ENCODE assay signal across 8 cellular contexts in the genomic region with DNA sequence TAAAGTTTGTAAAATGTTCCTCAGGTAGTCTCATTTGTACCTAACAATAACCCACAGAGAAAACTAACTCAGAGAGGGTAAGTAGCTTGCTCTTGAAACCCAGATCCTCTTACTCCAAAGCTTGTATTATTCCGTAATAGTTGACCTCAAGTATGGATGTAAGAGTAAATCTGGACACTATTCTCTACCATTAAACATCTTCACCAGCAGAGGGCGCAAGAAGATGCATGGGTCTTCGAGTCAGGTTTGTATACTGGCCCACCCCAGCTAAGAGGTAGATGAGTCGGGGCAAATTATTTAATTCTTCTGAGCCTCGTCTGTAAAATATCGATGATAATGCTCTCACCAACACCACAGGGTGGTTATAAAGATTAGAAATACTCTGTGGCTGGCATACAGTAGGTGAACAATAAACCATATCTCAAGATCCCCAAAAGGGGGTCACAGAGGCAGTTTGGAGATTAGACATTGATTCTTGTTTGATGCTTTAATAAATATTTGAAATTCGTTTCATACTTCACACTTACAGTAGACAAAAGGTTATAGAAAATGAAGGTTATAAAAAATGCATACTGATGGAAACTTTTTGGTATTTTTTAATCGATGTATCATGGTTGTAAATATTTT. TPM values are rescaled to one million over a fixed set of nuclear protein-coding genes. Genes with fewer than 3 reads are reported as not detected.
DNase-seq lines count a peak whose midpoint lies in the region; ATAC-seq and TF ChIP-seq lines count a peak whose summit lies in the region.

No MANE protein-coding gene starts in this region.

- peak overlapping the region; percentile 14 for H3K27ac Mint-ChIP-seq in activated naive CD4-positive, alpha-beta T cell treated with anti-CD3 and anti-CD28 coated beads, Interleukin-2, amount 10 ng/mL, durations not matched to agents 7 days and 5 days

- no peak overlapping the region for H3K4me3 Mint-ChIP-seq in activated naive CD4-positive, alpha-beta T cell treated with anti-CD3 and anti-CD28 coated beads, Interleukin-2, amount 10 ng/mL, durations not matched to agents 7 days and 5 days

- intact Hi-C loops in Right ventricle myocardium superior (cut with DNase I): loop anchor here (5.0 to 10.0 kb wide), 2 partner anchors 133 to 225 kb away; no protein-coding TSS in a partner anchor

- no peaks in the 10 kb centered on the region for H3K36me3 Mint-ChIP-seq in activated naive CD4-positive, alpha-beta T cell treated with anti-CD3 and anti-CD28 coated beads, Interleukin-2, amount 10 ng/mL, durations not matched to agents 7 days and 5 days

- no peaks in the 10 kb centered on the region for H4K20me1 ChIP-seq in DOHH2 (ENCODE audit: control insufficient read depth, insufficient read depth, low read depth, low read length)

- TF ChIP-seq CTCF in DOHH2 (IDR thresholded peaks at IDR 0.05; ENCODE audit: low read depth, low read length, poor library complexity, severe bottlenecking) (peak; percentile 87), RWPE2 (IDR thresholded peaks at IDR 0.05; ENCODE audit: poor library complexity, severe bottlenecking) (peak; percentile 92)

- H3K9me3 ChIP-seq in DOHH2 (ENCODE audit: control insufficient read depth, insufficient read depth, low read length) (no peaks in the 10 kb centered on the region), RWPE2 (ENCODE audit: severe bottlenecking) (no peaks in the 10 kb centered on the region)

- no peaks in the 10 kb centered on the region for H3K79me2 ChIP-seq in DOHH2 (ENCODE audit: control insufficient read depth, low read length)

- CTCF ChIA-PET in activated naive CD4-positive, alpha-beta T cell treated with anti-CD3 and anti-CD28 coated beads, Interleukin-2, amount 10 ng/mL, durations not matched to agents 7 days and 5 days (lab: Charles Lee): interaction anchor here (0.7 to 7.7 kb wide), 19 partner anchors 12 to 333 kb away, joined by 3 to 87 read pairs (median 4); no protein-coding TSS in a partner anchor

- no peak overlapping the region for H3K27ac ChIP-seq in DOHH2 (ENCODE audit: low read depth, low read length)
- no peak overlapping the region for H3K27ac ChIP-seq in RWPE2 (ENCODE audit: poor library complexity, severe bottlenecking)

- H3K9me2 ChIP-seq in DOHH2 (replicated peaks; ENCODE audit: control insufficient read depth, low read length): no peaks in the 10 kb centered on the region

- H3K27me3 ChIP-seq in DOHH2 (ENCODE audit: control insufficient read depth, low read length): peaks cover 22% of the 10 kb centered on the region
- H3K27me3 ChIP-seq in RWPE2 (ENCODE audit: insufficient read depth, poor library complexity, severe bottlenecking): no peaks in the 10 kb centered on the region

- peak; percentile 47 for DNase-seq in KG1 (lab: John Stamatoyannopoulos, UW)
- DNase-seq in RWPE2 (ENCODE audit: low spot score): no peak
- peak; percentile 70 for DNase-seq in activated naive CD4-positive, alpha-beta T cell treated with anti-CD3 and anti-CD28 coated beads, Interleukin-2, amount 10 ng/mL, durations not matched to agents 7 days and 5 days
- DNase-seq in Right ventricle myocardium superior: no peak
- peak; percentile 72 for DNase-seq in renal cortical epithelial cell (ENCODE audit: low read depth)

- ATAC-seq in RWPE2 (ENCODE audit: low read depth) (peak; percentile 41), Right ventricle myocardium superior (ENCODE audit: poor library complexity) (peak; percentile 77), GM18868 (IDR thresholded peaks at IDR 0.05; ENCODE audit: unreplicated experiment) (no peak), GM19023 (IDR thresholded peaks at IDR 0.05; ENCODE audit: unreplicated experiment) (no peak)

- H3K4me1 ChIP-seq in DOHH2 (ENCODE audit: control insufficient read depth, low read length) (peaks cover 40% of the 10 kb centered on the region), RWPE2 (ENCODE audit: insufficient read depth, poor library complexity, severe bottlenecking) (peaks cover 15% of the 10 kb centered on the region)

- H3K4me3 ChIP-seq in DOHH2 (ENCODE audit: low read length) (no peak overlapping the region), RWPE2 (ENCODE audit: severe bottlenecking) (no peak overlapping the region)

- H3K36me3 ChIP-seq in DOHH2 (ENCODE audit: control insufficient read depth, low read length): no peaks in the 10 kb centered on the region
- H3K36me3 ChIP-seq in RWPE2 (ENCODE audit: low read depth): no peaks in the 10 kb centered on the region

- peaks cover 40% of the 10 kb centered on the region for H3K27me3 Mint-ChIP-seq in activated naive CD4-positive, alpha-beta T cell treated with anti-CD3 and anti-CD28 coated beads, Interleukin-2, amount 10 ng/mL, durations not matched to agents 7 days and 5 days

- H3K4me1 Mint-ChIP-seq in activated naive CD4-positive, alpha-beta T cell treated with anti-CD3 and anti-CD28 coated beads, Interleukin-2, amount 10 ng/mL, durations not matched to agents 7 days and 5 days: peaks cover 28% of the 10 kb centered on the region

- H3K4me2 ChIP-seq in DOHH2 (ENCODE audit: low read length): peak overlapping the region; percentile 41

- H3K9me3 Mint-ChIP-seq in activated naive CD4-positive, alpha-beta T cell treated with anti-CD3 and anti-CD28 coated beads, Interleukin-2, amount 10 ng/mL, durations not matched to agents 7 days and 5 days: no peaks in the 10 kb centered on the region

- H3F3A ChIP-seq in DOHH2 (ENCODE audit: control insufficient read depth, insufficient read depth): peaks cover 8% of the 10 kb centered on the region

RNA-seq across cellular contexts. Expression of gene CABLES1, which starts 3.5 kb away (rescaled TPM):
- total RNA-seq in Right ventricle myocardium superior (3.3 TPM), renal cortical epithelial cell (4.7 and 7.7 TPM in 2 replicates)

Comparison
In these comparisons a context has a peak if more than half of its experiments do, and no peak if none do; other contexts are left out.
1. DNase-seq: peak in KG1 (single experiment), activated naive CD4-positive, alpha-beta T cell treated with anti-CD3 and anti-CD28 coated beads, Interleukin-2, amount 10 ng/mL, durations not matched to agents 7 days and 5 days (single experiment) and renal cortical epithelial cell (single experiment); none in RWPE2 (single experiment) and Right ventricle myocardium superior (single experiment).
2. ATAC-seq: peak in RWPE2 (single experiment) and Right ventricle myocardium superior (single experiment); none in GM18868 (single experiment) and GM19023 (single experiment).